In genomic region chr12:26787125-26787495, GRCh38 we compare ENCODE assay signal across 13 cellular contexts. TPM values are rescaled to one million over a fixed set of nuclear protein-coding genes. Genes with fewer than 3 reads are reported as not detected.
DNase-seq lines count a peak whose midpoint lies in the region; TF ChIP-seq lines count a peak whose summit lies in the region.
"Had no signal": no experiment of that assay in that cellular context is flagged by ENCODE, and none has a peak within 500 bp of the region (broad histone marks: within the 10 kb centered on the region; RNA-seq: fewer than 3 reads in every experiment).

No MANE protein-coding gene starts in this region.

- DNase-seq in AG08395 (ENCODE audit: low spot score) (peak; percentile 67), NCI-H82 treated with DMSO at 0.1 percent for 48 hours (lab: John Stamatoyannopoulos, UW; ENCODE audit: unreplicated experiment) (peak; percentile 7), epithelial cell of prostate (ENCODE audit: low read depth, low spot score) (peak; percentile 24), mesothelial cell of epicardium (ENCODE audit: low spot score in 2 of 2, unreplicated experiment in 2 of 2) (no peak), HT-29 (ENCODE audit: low spot score) (no peak), NCI-H187 (lab: John Stamatoyannopoulos, UW) (no peak)
- DNase-seq in activated CD8-positive, alpha-beta memory T cell treated with anti-CD3 and anti-CD28 coated beads, Interleukin-2, amount 50 U/mL, for 48 hours = no peak
- DNase-seq in central memory CD4-positive, alpha-beta T cell = no peak
- DNase-seq: activated naive CD4-positive, alpha-beta T cell treated with anti-CD3 and anti-CD28 coated beads, Interleukin-2, amount 50 U/mL, for 16 hours; COR-L47; NCI-H1436 treated with DMSO at 0.1 percent for 48 hours; stimulated activated CD4-positive, alpha-beta T cell treated with anti-CD3 and anti-CD28 coated beads, Interleukin-4, amount 100 ng/mL, for 4 hours; T-helper 2 cell had no signal

- H3K9me3 Mint-ChIP-seq in mesothelial cell of epicardium = peaks cover 18% of the 10 kb centered on the region

- peaks cover 31% of the 10 kb centered on the region for H3K36me3 Mint-ChIP-seq in mesothelial cell of epicardium

- no peaks in the 10 kb centered on the region for H3K27me3 Mint-ChIP-seq in mesothelial cell of epicardium (ENCODE audit: low read depth)

- H3K4me1 Mint-ChIP-seq in mesothelial cell of epicardium = peaks cover 35% of the 10 kb centered on the region

- H3K27ac Mint-ChIP-seq in mesothelial cell of epicardium = peak overlapping the region; percentile 81

- TF ChIP-seq CTCF in mesothelial cell of epicardium (IDR thresholded peaks at IDR 0.05; ENCODE audit: unreplicated experiment) = no peak

- no peak overlapping the region for H3K4me3 Mint-ChIP-seq in mesothelial cell of epicardium

- no peak overlapping the region for H3K27ac ChIP-seq in epithelial cell of prostate

RNA-seq across cellular contexts. Expression of gene ITPR2, which starts 45.9 kb away (rescaled TPM):
- 54.3 to 63.9 TPM (median 62.3 TPM) in 3 replicates for total RNA-seq in mesothelial cell of epicardium
- total RNA-seq in HT-29 (2014; rRNA removed; shearing (Covaris generic)) = 10.8 and 12.2 TPM in 2 replicates

Comparison
In these comparisons a context has a peak if more than half of its experiments do, and no peak if none do; other contexts are left out.
1. DNase-seq: peak in AG08395 (single experiment), NCI-H82 treated with DMSO at 0.1 percent for 48 hours (single experiment) and epithelial cell of prostate (single experiment); none in mesothelial cell of epicardium (0 of 2), HT-29 (single experiment), NCI-H187 (0 of 2), activated CD8-positive, alpha-beta memory T cell treated with anti-CD3 and anti-CD28 coated beads, Interleukin-2, amount 50 U/mL, for 48 hours (single experiment) and central memory CD4-positive, alpha-beta T cell (single experiment).